Comparison of ENCODE assay signal across 1 cellular context in the genomic region with DNA sequence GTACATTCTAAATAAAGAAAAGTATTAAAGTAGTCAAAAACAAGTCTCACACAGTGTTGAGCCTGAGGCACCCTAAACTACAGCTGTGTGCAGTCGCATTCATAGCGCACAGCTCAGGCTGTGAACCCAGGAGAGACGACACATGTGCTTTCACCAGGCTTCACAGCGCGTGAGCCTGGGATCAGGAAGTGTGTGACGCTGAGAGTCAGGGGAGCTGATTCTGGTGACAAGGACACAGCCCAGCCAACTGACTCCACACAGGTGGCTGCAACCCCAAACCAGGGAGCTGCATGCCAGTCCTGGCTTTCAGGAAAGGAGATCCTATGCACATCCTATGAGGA.
TF ChIP-seq lines count a peak whose summit lies in the region.

No MANE protein-coding gene starts in this region.

TF ChIP-seq in GM23338, 12 proteins besides CTCF, POLR2A, EP300 and RAD21 (continued from another document):
- no peak for TF ChIP-seq ZNF462 (CRISPR knock-in tag; IDR thresholded peaks at IDR 0.05)
- no peak for TF ChIP-seq STAT1 (IDR thresholded peaks at IDR 0.05; ENCODE audit: unreplicated experiment)
- TF ChIP-seq NANOG (IDR thresholded peaks at IDR 0.05; ENCODE audit: borderline replicate concordance): no peak
- no peak for TF ChIP-seq ETS1 (IDR thresholded peaks at IDR 0.05)
- TF ChIP-seq EZH2 (IDR thresholded peaks at IDR 0.05; ENCODE audit: low read depth, unreplicated experiment): no peak
TF ChIP-seq in GM23338: peak in this region for 0.
